9 cellular contexts compared by ENCODE assay signal in genomic region chr17:44086364-44087311, GRCh38. TPM values are rescaled to one million over a fixed set of nuclear protein-coding genes. Genes with fewer than 3 reads are reported as not detected.
DNase-seq lines count a peak whose midpoint lies in the region; ATAC-seq, FAIRE-seq and TF ChIP-seq lines count a peak whose summit lies in the region.
"Had no signal": no experiment of that assay in that cellular context is flagged by ENCODE, and none has a peak within 500 bp of the region (broad histone marks: within the 10 kb centered on the region; RNA-seq: fewer than 3 reads in every experiment).

No MANE protein-coding gene starts in this region.

- no peaks in the 10 kb centered on the region for H3K27me3 ChIP-seq in transverse colon

- H3K27me3 Mint-ChIP-seq in activated CD4-positive, alpha-beta T cell treated with anti-CD3 and anti-CD28 coated beads, Interleukin-2, amount 10 ng/mL, durations not matched to agents 24 days and 14 days: no peaks in the 10 kb centered on the region
- H3K27me3 Mint-ChIP-seq in nephron progenitor cell (ENCODE audit: low read depth, poor library complexity): no peaks in the 10 kb centered on the region

- DNase-seq in A172 (ENCODE audit: low spot score) (peak; percentile 89), HTR-8/SVneo (ENCODE audit: insufficient read length, low spot score) (peak; percentile 98), dermis blood vessel endothelial cell (peak; percentile 75), nephron progenitor cell (no peak), transverse colon (no peak)
- DNase-seq in activated CD4-positive, alpha-beta T cell treated with anti-CD3 and anti-CD28 coated beads, Interleukin-2, amount 10 ng/mL, durations not matched to agents 24 days and 14 days: peak; percentile 70

- peaks cover 0 to 11% (median 5%) of the 10 kb centered on the region in 4 donors for H3K4me1 ChIP-seq in transverse colon

- TF ChIP-seq CTCF in nephron progenitor cell (IDR thresholded peaks at IDR 0.05) (no peak), transverse colon (IDR thresholded peaks at IDR 0.05) (no peak)

- peaks cover 0 to 17% (median 6%) of the 10 kb centered on the region in 4 donors for H3K36me3 ChIP-seq in transverse colon

- in situ Hi-C loops in transverse colon (cut with MboI; ENCODE audit: low pct_ligation_motif_present in 1 of 4, low pct_unique_long_range_greater_than_20kb in 1 of 4, low sequenced_read_pairs in 3 of 4): no loop called here

- no peak for TF ChIP-seq POLR2A in transverse colon (IDR thresholded peaks at IDR 0.05)

- peak overlapping the region; percentile 26 to 36 (median 34) for H3K27ac ChIP-seq in transverse colon

- WGBS in transverse colon (ENCODE audit: low coverage in 1 of 2), 2 donors: 42 to 62% methylated on average over 4 to 23 of the region's 23 CpGs

- peak; percentile 99 for FAIRE-seq in HTR-8/SVneo (lab: Jason Lieb, UNC)
- FAIRE-seq: endometrium had no signal

- H3K4me1 Mint-ChIP-seq in activated CD4-positive, alpha-beta T cell treated with anti-CD3 and anti-CD28 coated beads, Interleukin-2, amount 10 ng/mL, durations not matched to agents 24 days and 14 days: peaks cover 14% of the 10 kb centered on the region
- H3K4me1 Mint-ChIP-seq in nephron progenitor cell: peaks cover 49% of the 10 kb centered on the region

- no peaks in the 10 kb centered on the region for H3K9me3 ChIP-seq in transverse colon

- no peaks in the 10 kb centered on the region for H3K9me3 Mint-ChIP-seq in activated CD4-positive, alpha-beta T cell treated with anti-CD3 and anti-CD28 coated beads, Interleukin-2, amount 10 ng/mL, durations not matched to agents 24 days and 14 days
- no peaks in the 10 kb centered on the region for H3K9me3 Mint-ChIP-seq in nephron progenitor cell

- intact Hi-C loops in activated CD4-positive, alpha-beta T cell treated with anti-CD3 and anti-CD28 coated beads, Interleukin-2, amount 10 ng/mL, durations not matched to agents 24 days and 14 days (cut with micrococcal nuclease): loop anchor here (1.0 to 2.0 kb wide), 2 partner anchors 15 to 52 kb away; no protein-coding TSS in a partner anchor
- intact Hi-C loops in transverse colon (cut with DNase I; ENCODE audit: low total_unique reads): no loop called here

- no peak for TF ChIP-seq EP300 in transverse colon (IDR thresholded peaks at IDR 0.05; ENCODE audit: low read depth)

- H3K4me3 ChIP-seq in transverse colon: no peak overlapping the region

- ATAC-seq in HG03520 (IDR thresholded peaks at IDR 0.05; ENCODE audit: unreplicated experiment): no peak
- ATAC-seq in GM21619 (IDR thresholded peaks at IDR 0.05; ENCODE audit: unreplicated experiment): no peak

- peak overlapping the region; percentile 75 for H3K27ac Mint-ChIP-seq in activated CD4-positive, alpha-beta T cell treated with anti-CD3 and anti-CD28 coated beads, Interleukin-2, amount 10 ng/mL, durations not matched to agents 24 days and 14 days
- peak overlapping the region; percentile 94 for H3K27ac Mint-ChIP-seq in nephron progenitor cell

- peak overlapping the region; percentile 44 for H3K4me3 Mint-ChIP-seq in activated CD4-positive, alpha-beta T cell treated with anti-CD3 and anti-CD28 coated beads, Interleukin-2, amount 10 ng/mL, durations not matched to agents 24 days and 14 days
- H3K4me3 Mint-ChIP-seq in nephron progenitor cell: peak overlapping the region; percentile 73

- peaks cover 19% of the 10 kb centered on the region for H3K36me3 Mint-ChIP-seq in activated CD4-positive, alpha-beta T cell treated with anti-CD3 and anti-CD28 coated beads, Interleukin-2, amount 10 ng/mL, durations not matched to agents 24 days and 14 days (ENCODE audit: low read depth)
- peaks cover 37% of the 10 kb centered on the region for H3K36me3 Mint-ChIP-seq in nephron progenitor cell (ENCODE audit: low read depth)

RNA-seq across cellular contexts. Expression of gene G6PC3, which starts 16.1 kb away (rescaled TPM):
- total RNA-seq in A172 (2014; rRNA removed; shearing (Covaris generic)): 79.4 and 89.1 TPM in 2 replicates
- 33.3 and 34.1 TPM in 2 replicates for total RNA-seq in activated CD4-positive, alpha-beta T cell treated with anti-CD3 and anti-CD28 coated beads, Interleukin-2, amount 10 ng/mL, durations not matched to agents 24 days and 14 days
- total RNA-seq in dermis blood vessel endothelial cell (14.3 and 35.1 TPM in 2 replicates), transverse colon (10 to 100 TPM in 3 of 4 donors, 1 to 10 TPM in 1; 5.2 to 35.6 (median 18.5) TPM)

RNA-seq across cellular contexts. Expression of gene LSM12, which starts 20.2 kb away (rescaled TPM):
- 49.8 and 62.1 TPM in 2 replicates for total RNA-seq in A172 (2014; rRNA removed; shearing (Covaris generic))
- 101 and 107 TPM in 2 replicates for total RNA-seq in activated CD4-positive, alpha-beta T cell treated with anti-CD3 and anti-CD28 coated beads, Interleukin-2, amount 10 ng/mL, durations not matched to agents 24 days and 14 days
- total RNA-seq in dermis blood vessel endothelial cell: 21.8 and 32.0 TPM in 2 replicates
- total RNA-seq in transverse colon: 10 to 100 TPM in 3 of 4 donors, 1 to 10 TPM in 1; 5.4 to 29.2 (median 22.9) TPM

RNA-seq across cellular contexts. Expression of gene HDAC5, which starts 36.8 kb away (rescaled TPM):
- 33.8 and 41.0 TPM in 2 replicates for total RNA-seq in A172 (2014; rRNA removed; shearing (Covaris generic))
- total RNA-seq in activated CD4-positive, alpha-beta T cell treated with anti-CD3 and anti-CD28 coated beads, Interleukin-2, amount 10 ng/mL, durations not matched to agents 24 days and 14 days: 16.1 and 17.7 TPM in 2 replicates
- total RNA-seq in dermis blood vessel endothelial cell: 50.3 and 52.1 TPM in 2 replicates
- total RNA-seq in transverse colon: 100 to 1,000 TPM in 1 of 4 donors, 10 to 100 TPM in 3; 45.3 to 182 (median 70.8) TPM

RNA-seq across cellular contexts. Expression of gene HROB, which starts 55.1 kb away (rescaled TPM):
- 4.9 and 7.7 TPM in 2 replicates for total RNA-seq in A172 (2014; rRNA removed; shearing (Covaris generic))
- 23.8 and 24.5 TPM in 2 replicates for total RNA-seq in activated CD4-positive, alpha-beta T cell treated with anti-CD3 and anti-CD28 coated beads, Interleukin-2, amount 10 ng/mL, durations not matched to agents 24 days and 14 days
- 1.2 and 2.9 TPM in 2 replicates for total RNA-seq in dermis blood vessel endothelial cell
- 10 to 100 TPM in 2 of 4 donors, under 1 TPM in 2; 0.32 to 16.9 (median 8.5) TPM for total RNA-seq in transverse colon

Comparison
In these comparisons a context has a peak if more than half of its experiments do, and no peak if none do; other contexts are left out.
1. DNase-seq: peak in A172 (single experiment), HTR-8/SVneo (single experiment), activated CD4-positive, alpha-beta T cell treated with anti-CD3 and anti-CD28 coated beads, Interleukin-2, amount 10 ng/mL, durations not matched to agents 24 days and 14 days (single experiment) and dermis blood vessel endothelial cell (single experiment); none in nephron progenitor cell (single experiment) and transverse colon (single experiment).